In the genomic region with DNA sequence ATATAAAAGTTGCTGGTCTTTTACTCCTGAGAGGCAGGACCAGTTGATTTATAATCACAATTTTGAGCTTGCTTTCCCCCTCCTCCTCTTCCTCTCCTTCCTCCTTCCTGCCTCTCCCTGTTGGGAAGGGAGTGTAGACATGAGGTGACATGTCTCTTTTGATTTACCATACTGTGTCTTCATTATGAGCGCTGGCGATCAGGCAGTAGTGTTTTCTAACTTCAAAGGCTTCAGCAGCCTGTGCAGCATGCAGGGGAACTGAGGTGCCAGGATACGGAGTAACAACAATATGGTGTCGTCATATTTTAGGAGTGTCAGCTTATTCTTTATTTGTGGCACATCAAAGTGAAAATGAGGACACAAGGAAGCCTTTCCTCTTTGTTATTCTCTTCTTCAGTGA, we compare ENCODE assay signal across 19 cellular contexts.
"Had no signal": no experiment of that assay in that cellular context is flagged by ENCODE, and none has a peak within 500 bp of the region (broad histone marks: within the 10 kb centered on the region; RNA-seq: fewer than 3 reads in every experiment).

No MANE protein-coding gene starts in this region.

- H3K4me3 Mint-ChIP-seq: natural killer cell treated with Interleukin-12 subunit alpha and Interleukin-12 subunit beta and Interleukin-15 and Interleukin-18, amount 100 ng/mL, for 72 hours; stimulated activated naive B cell treated with anti-CD40 and anti-IgM and Interleukin-4, amounts not matched to agents 10 μg/mL and 1 μg/mL and 100 μg/mL, for 72 hours; stimulated activated naive CD8-positive, alpha-beta T cell treated with anti-CD3 and anti-CD28 coated beads, Interleukin-15, amount 100 ng/mL, for 72 hours had no signal

- ATAC-seq: heart right ventricle; lower lobe of right lung; natural killer cell treated with Interleukin-12 subunit alpha and Interleukin-12 subunit beta and Interleukin-15 and Interleukin-18, amount 100 ng/mL, for 72 hours; psoas muscle; stimulated activated naive B cell treated with anti-CD40 and anti-IgM and Interleukin-4, amounts not matched to agents 10 μg/mL and 1 μg/mL and 100 μg/mL, for 72 hours; stimulated activated naive CD8-positive, alpha-beta T cell treated with anti-CD3 and anti-CD28 coated beads, Interleukin-15, amount 100 ng/mL, for 72 hours had no signal

- H3K9me3 Mint-ChIP-seq: stimulated activated naive B cell treated with anti-CD40 and anti-IgM and Interleukin-4, amounts not matched to agents 10 μg/mL and 1 μg/mL and 100 μg/mL, for 72 hours had no signal

- H3K27me3 Mint-ChIP-seq: natural killer cell treated with Interleukin-12 subunit alpha and Interleukin-12 subunit beta and Interleukin-15 and Interleukin-18, amount 100 ng/mL, for 72 hours; stimulated activated naive B cell treated with anti-CD40 and anti-IgM and Interleukin-4, amounts not matched to agents 10 μg/mL and 1 μg/mL and 100 μg/mL, for 72 hours; stimulated activated naive CD8-positive, alpha-beta T cell treated with anti-CD3 and anti-CD28 coated beads, Interleukin-15, amount 100 ng/mL, for 72 hours had no signal

- H3K27ac ChIP-seq: epithelial cell of prostate, heart right ventricle, left ventricle myocardium inferior, lower lobe of right lung, psoas muscle, sigmoid colon, skin epidermis, testis, tibial nerve had no signal

- DNase-seq: effector memory CD4-positive, alpha-beta T cell; heart right ventricle; islet precursor cell; left ventricle myocardium inferior; lower lobe of right lung; mesenchymal stem cell; midbrain; psoas muscle; retina; sigmoid colon; stimulated activated CD4-positive, alpha-beta T cell treated with anti-CD3 and anti-CD28 coated beads, Interleukin-2, amount 100 ng/mL, for 24 hours; stimulated activated CD4-positive, alpha-beta T cell treated with anti-CD3 and anti-CD28 coated beads, Interleukin-4, amount 100 ng/mL, for 4 hours; stimulated activated naive B cell treated with anti-CD40 and anti-IgM and Interleukin-4, amounts not matched to agents 10 μg/mL and 1 μg/mL and 100 μg/mL, for 72 hours; stimulated activated naive CD8-positive, alpha-beta T cell treated with anti-CD3 and anti-CD28 coated beads, Interleukin-15, amount 100 ng/mL, for 72 hours; testis had no signal

- H3K36me3 ChIP-seq: heart right ventricle, left ventricle myocardium inferior, lower lobe of right lung, sigmoid colon, tibial nerve had no signal

- H3K27me3 ChIP-seq: heart right ventricle, sigmoid colon, testis, tibial nerve had no signal

- H3K27ac Mint-ChIP-seq: natural killer cell treated with Interleukin-12 subunit alpha and Interleukin-12 subunit beta and Interleukin-15 and Interleukin-18, amount 100 ng/mL, for 72 hours; stimulated activated naive B cell treated with anti-CD40 and anti-IgM and Interleukin-4, amounts not matched to agents 10 μg/mL and 1 μg/mL and 100 μg/mL, for 72 hours; stimulated activated naive CD8-positive, alpha-beta T cell treated with anti-CD3 and anti-CD28 coated beads, Interleukin-15, amount 100 ng/mL, for 72 hours had no signal

- H3K4me3 ChIP-seq: heart right ventricle, left ventricle myocardium inferior, lower lobe of right lung, psoas muscle, sigmoid colon, skin epidermis, testis, tibial nerve had no signal

- H3K36me3 Mint-ChIP-seq: natural killer cell treated with Interleukin-12 subunit alpha and Interleukin-12 subunit beta and Interleukin-15 and Interleukin-18, amount 100 ng/mL, for 72 hours; stimulated activated naive B cell treated with anti-CD40 and anti-IgM and Interleukin-4, amounts not matched to agents 10 μg/mL and 1 μg/mL and 100 μg/mL, for 72 hours had no signal

- H3K4me1 ChIP-seq: heart right ventricle, left ventricle myocardium inferior, lower lobe of right lung, psoas muscle, sigmoid colon, testis, tibial nerve had no signal

- H3K9me3 ChIP-seq: heart right ventricle, left ventricle myocardium inferior, lower lobe of right lung, psoas muscle, sigmoid colon, testis, tibial nerve had no signal

- H3K4me1 Mint-ChIP-seq: stimulated activated naive B cell treated with anti-CD40 and anti-IgM and Interleukin-4, amounts not matched to agents 10 μg/mL and 1 μg/mL and 100 μg/mL, for 72 hours; stimulated activated naive CD8-positive, alpha-beta T cell treated with anti-CD3 and anti-CD28 coated beads, Interleukin-15, amount 100 ng/mL, for 72 hours had no signal
